In genomic region chr17:68749742-68750562, GRCh38 we compare ENCODE assay signal across 18 cellular contexts.
DNase-seq lines count a peak whose midpoint lies in the region; ATAC-seq and TF ChIP-seq lines count a peak whose summit lies in the region.
"Had no signal": no experiment of that assay in that cellular context is flagged by ENCODE, and none has a peak within 500 bp of the region (broad histone marks: within the 10 kb centered on the region; RNA-seq: fewer than 3 reads in every experiment).

No MANE protein-coding gene starts in this region.

- no peak for TF ChIP-seq POLR2A in upper lobe of left lung (IDR thresholded peaks at IDR 0.05)
- no peak for TF ChIP-seq POLR2A in prostate gland (IDR thresholded peaks at IDR 0.05)

- no peak overlapping the region for H3K9ac ChIP-seq in iPS-18a (ENCODE audit: low read length)

- H3K9me3 ChIP-seq in iPS-18a (ENCODE audit: control insufficient read depth, low read depth, low read length) (no peaks in the 10 kb centered on the region), upper lobe of left lung (peaks cover 0 to 6% (median 4%) of the 10 kb centered on the region in 4 donors), prostate gland (no peaks in the 10 kb centered on the region)

- H3K36me3 ChIP-seq in iPS-18a (ENCODE audit: control insufficient read depth, low read depth, low read length) (no peaks in the 10 kb centered on the region), upper lobe of left lung (no peaks in the 10 kb centered on the region), prostate gland (no peaks in the 10 kb centered on the region)
- H3K36me3 ChIP-seq: spleen had no signal

- peaks cover 9% of the 10 kb centered on the region for H3K4me1 ChIP-seq in iPS-18a (ENCODE audit: control insufficient read depth, low read depth, low read length)
- H3K4me1 ChIP-seq in upper lobe of left lung: no peaks in the 10 kb centered on the region
- H3K4me1 ChIP-seq in prostate gland (replicated peaks): no peaks in the 10 kb centered on the region
- H3K4me1 ChIP-seq: spleen had no signal

- intact Hi-C loops in prostate gland (cut with DNase I): loop anchor here (10.0 kb wide), 2 partner anchors 285 to 575 kb away; no protein-coding TSS in a partner anchor

- TF ChIP-seq CTCF in upper lobe of left lung (IDR thresholded peaks at IDR 0.05) (no peak), prostate gland (IDR thresholded peaks at IDR 0.05) (no peak)

- no peaks in the 10 kb centered on the region for H3K27me3 ChIP-seq in iPS-18a (ENCODE audit: control insufficient read depth, insufficient read depth, low read length)
- H3K27me3 ChIP-seq in upper lobe of left lung: no peaks in the 10 kb centered on the region
- H3K27me3 ChIP-seq in prostate gland (replicated peaks; ENCODE audit: insufficient read depth): no peaks in the 10 kb centered on the region
- H3K27me3 ChIP-seq: spleen had no signal

- H3K27ac ChIP-seq in iPS-18a (ENCODE audit: low read length): peak overlapping the region; percentile 84
- peak overlapping the region in 1 of 4 donors; percentile 52 for H3K27ac ChIP-seq in upper lobe of left lung
- H3K27ac ChIP-seq in prostate gland: no peak overlapping the region
- H3K27ac ChIP-seq: spleen, VCaP had no signal

- 41 to 57% methylated on average over 15 of the region's 15 CpGs for WGBS in upper lobe of left lung, 2 donors
- WGBS in prostate gland: 63% methylated on average over 15 of the region's 15 CpGs

- ATAC-seq in upper lobe of left lung (ENCODE audit: low FRiP score in 2 of 2) (peak; percentile 23 to 46), GM21367 (IDR thresholded peaks at IDR 0.05; ENCODE audit: unreplicated experiment) (no peak), HG03520 (IDR thresholded peaks at IDR 0.05; ENCODE audit: unreplicated experiment) (no peak)
- ATAC-seq: Panc1 had no signal

- no peak for TF ChIP-seq EP300 in upper lobe of left lung (IDR thresholded peaks at IDR 0.05)

- DNase-seq in NCI-H748 (lab: John Stamatoyannopoulos, UW; ENCODE audit: unreplicated experiment) (peak; percentile 18), NCI-H748 treated with DMSO at 0.1 percent for 48 hours (lab: John Stamatoyannopoulos, UW) (no peak), SIG-M5 (lab: John Stamatoyannopoulos, UW) (peak; percentile 11), upper lobe of left lung (peak in 1 of 2 donors; percentile 23), prostate gland (ENCODE audit: low spot score) (no peak)
- DNase-seq: aorta; CD4-positive, alpha-beta memory T cell; EL; IMR-90; midbrain; NCI-H1105; spleen; stimulated activated naive CD4-positive, alpha-beta T cell had no signal

- H3K4me3 ChIP-seq in iPS-18a (ENCODE audit: low read length) (no peak overlapping the region), upper lobe of left lung (peak overlapping the region in 2 of 4 donors; percentile 4 to 24), prostate gland (no peak overlapping the region)
- H3K4me3 ChIP-seq: spleen had no signal

Comparison
In these comparisons a context has a peak if more than half of its experiments do, and no peak if none do; other contexts are left out.
1. DNase-seq: peak in NCI-H748 (single experiment) and SIG-M5 (single experiment); none in NCI-H748 treated with DMSO at 0.1 percent for 48 hours (single experiment) and prostate gland (single experiment).
2. ATAC-seq: peak in upper lobe of left lung (2 of 2); none in GM21367 (single experiment) and HG03520 (single experiment).